In genomic region chr10:119370972-119371703, GRCh38 we compare ENCODE assay signal across 11 cellular contexts.
DNase-seq lines count a peak whose midpoint lies in the region; ATAC-seq and TF ChIP-seq lines count a peak whose summit lies in the region.
"Had no signal": no experiment of that assay in that cellular context is flagged by ENCODE, and none has a peak within 500 bp of the region (broad histone marks: within the 10 kb centered on the region; RNA-seq: fewer than 3 reads in every experiment).

No MANE protein-coding gene starts in this region.

- peak; percentile 81 to 84 for ATAC-seq in right cardiac atrium
- ATAC-seq in stimulated activated naive CD8-positive, alpha-beta T cell treated with anti-CD3 and anti-CD28 coated beads, Interleukin-15, amount 100 ng/mL, for 72 hours, result no peak
- ATAC-seq in GM21360 (IDR thresholded peaks at IDR 0.05; ENCODE audit: unreplicated experiment), result no peak
- ATAC-seq: HCT116, Panc1 had no signal

- TF ChIP-seq CTCF in astrocyte of the spinal cord (IDR thresholded peaks at IDR 0.05; ENCODE audit: low read depth, low read length), result no peak
- no peak for TF ChIP-seq CTCF in testis (IDR thresholded peaks at IDR 0.05)

- peaks cover 25% of the 10 kb centered on the region for H3K4me1 Mint-ChIP-seq in stimulated activated naive CD8-positive, alpha-beta T cell treated with anti-CD3 and anti-CD28 coated beads, Interleukin-15, amount 100 ng/mL, for 72 hours

- intact Hi-C loops in right cardiac atrium (cut with DNase I), result loop anchor here in 1 of 4 donors (5.0 kb wide), 1 partner anchor 36 kb away; no protein-coding TSS in a partner anchor
- intact Hi-C loops in testis (cut with DNase I; ENCODE audit: low total_unique reads), result no loop called here

- no peaks in the 10 kb centered on the region for H3K27me3 Mint-ChIP-seq in stimulated activated naive CD8-positive, alpha-beta T cell treated with anti-CD3 and anti-CD28 coated beads, Interleukin-15, amount 100 ng/mL, for 72 hours
- H3K27me3 Mint-ChIP-seq: activated T-cell treated with anti-CD3 and anti-CD28 coated beads, Interleukin-2, amount 50 U/mL, for 24 hours had no signal

- H3K36me3 ChIP-seq in testis (ENCODE audit: low read depth, missing control alignments), result no peaks in the 10 kb centered on the region

- H3K27me3 ChIP-seq in right cardiac atrium (ENCODE audit: control insufficient read depth, insufficient read depth) (no peaks in the 10 kb centered on the region), testis (no peaks in the 10 kb centered on the region)

- H3K4me1 ChIP-seq in right cardiac atrium (ENCODE audit: control insufficient read depth, insufficient read depth, low read length) (peaks cover 53% of the 10 kb centered on the region), testis (peaks cover 7% of the 10 kb centered on the region)

- H3K9me3 ChIP-seq in right cardiac atrium (ENCODE audit: control insufficient read depth, low read length), result no peaks in the 10 kb centered on the region
- no peaks in the 10 kb centered on the region for H3K9me3 ChIP-seq in testis

- in situ Hi-C loops in astrocyte of the spinal cord (cut with HindIII; ENCODE audit: low sequenced_read_pairs), result no loop called here

- H3K9me3 Mint-ChIP-seq in stimulated activated naive CD8-positive, alpha-beta T cell treated with anti-CD3 and anti-CD28 coated beads, Interleukin-15, amount 100 ng/mL, for 72 hours, result no peaks in the 10 kb centered on the region
- H3K9me3 Mint-ChIP-seq: activated T-cell treated with anti-CD3 and anti-CD28 coated beads, Interleukin-2, amount 50 U/mL, for 24 hours had no signal

- H3K27ac ChIP-seq in right cardiac atrium (ENCODE audit: low read length), result peak overlapping the region; percentile 76
- H3K27ac ChIP-seq in skin epidermis, result peak overlapping the region in 19 of 21 experiments; percentile 11 to 88 (median 70)
- peak overlapping the region in 1 of 2 donors; percentile 41 for H3K27ac ChIP-seq in testis

- peak overlapping the region in 1 of 2 donors; percentile 9 for H3K27ac Mint-ChIP-seq in stimulated activated naive CD8-positive, alpha-beta T cell treated with anti-CD3 and anti-CD28 coated beads, Interleukin-15, amount 100 ng/mL, for 72 hours

- H3K4me3 ChIP-seq in astrocyte of the spinal cord (ENCODE audit: low read depth, low read length) (no peak overlapping the region), right cardiac atrium (ENCODE audit: low read length) (no peak overlapping the region), skin epidermis (peak overlapping the region in 1 of 7 experiments; percentile 7), testis (no peak overlapping the region)

- WGBS in right cardiac atrium, result 27% methylated on average over 24 of the region's 24 CpGs
- 53 to 71% methylated on average over 23 to 24 of the region's 24 CpGs for WGBS in testis, 2 donors

- H3K4me3 Mint-ChIP-seq in stimulated activated naive CD8-positive, alpha-beta T cell treated with anti-CD3 and anti-CD28 coated beads, Interleukin-15, amount 100 ng/mL, for 72 hours, result no peak overlapping the region
- H3K4me3 Mint-ChIP-seq: activated T-cell treated with anti-CD3 and anti-CD28 coated beads, Interleukin-2, amount 50 U/mL, for 24 hours had no signal

- no peak for TF ChIP-seq POLR2A in testis (IDR thresholded peaks at IDR 0.05)

- peak; percentile 96 for DNase-seq in GM03348 (ENCODE audit: low spot score)
- peak; percentile 90 for DNase-seq in astrocyte of the spinal cord (ENCODE audit: low read depth, low spot score)
- peak; percentile 87 to 93 (median 92) for DNase-seq in right cardiac atrium
- DNase-seq in stimulated activated naive CD8-positive, alpha-beta T cell treated with anti-CD3 and anti-CD28 coated beads, Interleukin-15, amount 100 ng/mL, for 72 hours, result no peak
- DNase-seq in testis, result no peak
- DNase-seq in NCI-H1694 (lab: John Stamatoyannopoulos, UW), result no peak
- DNase-seq: activated T-cell treated with anti-CD3 and anti-CD28 coated beads, Interleukin-2, amount 50 U/mL, for 24 hours had no signal

Comparison
In these comparisons a context has a peak if more than half of its experiments do, and no peak if none do; other contexts are left out.
1. DNase-seq: peak in GM03348 (single experiment), astrocyte of the spinal cord (single experiment) and right cardiac atrium (3 of 3); none in stimulated activated naive CD8-positive, alpha-beta T cell treated with anti-CD3 and anti-CD28 coated beads, Interleukin-15, amount 100 ng/mL, for 72 hours (0 of 2), testis (single experiment) and NCI-H1694 (single experiment).
2. ATAC-seq: peak in right cardiac atrium (2 of 2); none in stimulated activated naive CD8-positive, alpha-beta T cell treated with anti-CD3 and anti-CD28 coated beads, Interleukin-15, amount 100 ng/mL, for 72 hours (single experiment) and GM21360 (single experiment).